ENCODE assay signal across 2 cellular contexts in the genomic region with DNA sequence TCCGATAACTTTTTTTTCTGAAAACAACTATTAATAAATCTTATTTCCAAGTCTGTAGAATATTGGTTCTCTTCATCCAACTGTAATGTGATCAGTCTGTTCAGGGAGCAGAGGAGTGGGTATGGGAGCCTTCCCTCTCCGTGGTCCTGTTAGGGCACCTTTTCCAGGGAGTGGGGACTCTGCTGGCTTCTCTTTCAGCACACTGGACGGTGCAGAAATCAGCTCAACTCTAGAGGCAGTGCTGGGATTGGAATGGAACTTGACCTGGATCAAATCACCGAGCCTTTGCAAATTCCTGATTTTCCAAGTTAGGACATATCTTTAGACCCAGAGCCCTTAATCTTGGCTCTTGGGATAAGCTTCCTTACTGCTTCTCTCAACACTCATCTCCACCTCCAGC.
TF ChIP-seq lines count a peak whose summit lies in the region.

No MANE protein-coding gene starts in this region.

TF ChIP-seq in SK-N-SH, 30 proteins besides CTCF, POLR2A, EP300 and RAD21:
- TF ChIP-seq, protein P1, sequence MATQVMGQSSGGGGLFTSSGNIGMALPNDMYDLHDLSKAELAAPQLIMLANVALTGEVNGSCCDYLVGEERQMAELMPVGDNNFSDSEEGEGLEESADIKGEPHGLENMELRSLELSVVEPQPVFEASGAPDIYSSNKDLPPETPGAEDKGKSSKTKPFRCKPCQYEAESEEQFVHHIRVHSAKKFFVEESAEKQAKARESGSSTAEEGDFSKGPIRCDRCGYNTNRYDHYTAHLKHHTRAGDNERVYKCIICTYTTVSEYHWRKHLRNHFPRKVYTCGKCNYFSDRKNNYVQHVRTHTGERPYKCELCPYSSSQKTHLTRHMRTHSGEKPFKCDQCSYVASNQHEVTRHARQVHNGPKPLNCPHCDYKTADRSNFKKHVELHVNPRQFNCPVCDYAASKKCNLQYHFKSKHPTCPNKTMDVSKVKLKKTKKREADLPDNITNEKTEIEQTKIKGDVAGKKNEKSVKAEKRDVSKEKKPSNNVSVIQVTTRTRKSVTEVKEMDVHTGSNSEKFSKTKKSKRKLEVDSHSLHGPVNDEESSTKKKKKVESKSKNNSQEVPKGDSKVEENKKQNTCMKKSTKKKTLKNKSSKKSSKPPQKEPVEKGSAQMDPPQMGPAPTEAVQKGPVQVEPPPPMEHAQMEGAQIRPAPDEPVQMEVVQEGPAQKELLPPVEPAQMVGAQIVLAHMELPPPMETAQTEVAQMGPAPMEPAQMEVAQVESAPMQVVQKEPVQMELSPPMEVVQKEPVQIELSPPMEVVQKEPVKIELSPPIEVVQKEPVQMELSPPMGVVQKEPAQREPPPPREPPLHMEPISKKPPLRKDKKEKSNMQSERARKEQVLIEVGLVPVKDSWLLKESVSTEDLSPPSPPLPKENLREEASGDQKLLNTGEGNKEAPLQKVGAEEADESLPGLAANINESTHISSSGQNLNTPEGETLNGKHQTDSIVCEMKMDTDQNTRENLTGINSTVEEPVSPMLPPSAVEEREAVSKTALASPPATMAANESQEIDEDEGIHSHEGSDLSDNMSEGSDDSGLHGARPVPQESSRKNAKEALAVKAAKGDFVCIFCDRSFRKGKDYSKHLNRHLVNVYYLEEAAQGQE (IDR thresholded peaks at IDR 0.05; ENCODE audit: low read depth, low read length) = peak; percentile 77
- no peak for TF ChIP-seq MXI1 (IDR thresholded peaks at IDR 0.05; ENCODE audit: low read depth, low read length)
TF ChIP-seq in SK-N-SH: peak in this region for 1.

TF ChIP-seq in SK-N-SH treated with all-trans-retinoic acid at 6 μM for 48 hours, 23 proteins besides CTCF, POLR2A, EP300 and RAD21 (continued from another document):
- TF ChIP-seq RARB (CRISPR knock-in tag; IDR thresholded peaks at IDR 0.05) (no peak), ZC3H10 (CRISPR knock-in tag; IDR thresholded peaks at IDR 0.05) (no peak), CSDC2 (CRISPR knock-in tag; IDR thresholded peaks at IDR 0.05) (no peak), ISL1 (CRISPR knock-in tag; IDR thresholded peaks at IDR 0.05) (no peak), ZFP30 (CRISPR knock-in tag; IDR thresholded peaks at IDR 0.05) (no peak)
- TF ChIP-seq, protein P2, sequence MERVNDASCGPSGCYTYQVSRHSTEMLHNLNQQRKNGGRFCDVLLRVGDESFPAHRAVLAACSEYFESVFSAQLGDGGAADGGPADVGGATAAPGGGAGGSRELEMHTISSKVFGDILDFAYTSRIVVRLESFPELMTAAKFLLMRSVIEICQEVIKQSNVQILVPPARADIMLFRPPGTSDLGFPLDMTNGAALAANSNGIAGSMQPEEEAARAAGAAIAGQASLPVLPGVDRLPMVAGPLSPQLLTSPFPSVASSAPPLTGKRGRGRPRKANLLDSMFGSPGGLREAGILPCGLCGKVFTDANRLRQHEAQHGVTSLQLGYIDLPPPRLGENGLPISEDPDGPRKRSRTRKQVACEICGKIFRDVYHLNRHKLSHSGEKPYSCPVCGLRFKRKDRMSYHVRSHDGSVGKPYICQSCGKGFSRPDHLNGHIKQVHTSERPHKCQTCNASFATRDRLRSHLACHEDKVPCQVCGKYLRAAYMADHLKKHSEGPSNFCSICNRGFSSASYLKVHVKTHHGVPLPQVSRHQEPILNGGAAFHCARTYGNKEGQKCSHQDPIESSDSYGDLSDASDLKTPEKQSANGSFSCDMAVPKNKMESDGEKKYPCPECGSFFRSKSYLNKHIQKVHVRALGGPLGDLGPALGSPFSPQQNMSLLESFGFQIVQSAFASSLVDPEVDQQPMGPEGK (CRISPR knock-in tag; IDR thresholded peaks at IDR 0.05; ENCODE audit: borderline replicate concordance) = no peak
